ENCODE assay signal across 10 cellular contexts in genomic region chr14:87873741-87874140, GRCh38.
"Had no signal": no experiment of that assay in that cellular context is flagged by ENCODE, and none has a peak within 500 bp of the region (broad histone marks: within the 10 kb centered on the region; RNA-seq: fewer than 3 reads in every experiment).

No MANE protein-coding gene starts in this region.

- H3K4me1 ChIP-seq: suprapubic skin had no signal

- H3K9me3 ChIP-seq: suprapubic skin had no signal

- H3K27ac ChIP-seq: suprapubic skin had no signal

- ATAC-seq: sciatic nerve had no signal

- H3K27me3 ChIP-seq: suprapubic skin had no signal

- DNase-seq: activated CD4-positive, alpha-beta T cell treated with anti-CD3 and anti-CD28 coated beads, Interleukin-2, amount 50 U/mL, for 1 hour; activated CD8-positive, alpha-beta memory T cell treated with anti-CD3 and anti-CD28 coated beads for 24 hours; activated naive CD8-positive, alpha-beta T cell treated with anti-CD3 and anti-CD28 coated beads, Interleukin-2, amount 10 ng/mL, durations not matched to agents 7 days and 5 days; erythroblast; hippocampal formation; kidney; nephron progenitor cell; trophoblast cell had no signal

- H3K36me3 ChIP-seq: suprapubic skin had no signal

- H3K4me3 ChIP-seq: suprapubic skin had no signal
